ENCODE assay signal across 14 cellular contexts in genomic region chr2:197851451-197851850, GRCh38. TPM values are rescaled to one million over a fixed set of nuclear protein-coding genes. Genes with fewer than 3 reads are reported as not detected.
A peak's percentile ranks its signal among the peaks of the same experiment; 100 is the strongest.
DNase-seq lines count a peak whose midpoint lies in the region; ATAC-seq and TF ChIP-seq lines count a peak whose summit lies in the region.
"Had no signal": no experiment of that assay in that cellular context is flagged by ENCODE, and none has a peak within 500 bp of the region (broad histone marks: within the 10 kb centered on the region; RNA-seq: fewer than 3 reads in every experiment).

No MANE protein-coding gene starts in this region.

- DNase-seq in activated naive CD4-positive, alpha-beta T cell (lab: John Stamatoyannopoulos, UW) = no peak
- peak in 1 of 2 experiments; percentile 14 for DNase-seq in HL-60 (ENCODE audit: low read depth in 1 of 2, low spot score in 1 of 2)
- DNase-seq in astrocyte of the cerebellum (ENCODE audit: low read depth) = no peak
- no peak for DNase-seq in smooth muscle cell (lab: John Stamatoyannopoulos, UW; ENCODE audit: unreplicated experiment)
- DNase-seq in progenitor cell of endocrine pancreas (ENCODE audit: low spot score, unreplicated experiment) = no peak
- DNase-seq: activated T-cell treated with anti-CD3 and anti-CD28 coated beads, Interleukin-2, amount 50 U/mL, for 4 hours; NCI-H446; stimulated activated CD4-positive, alpha-beta T cell treated with anti-CD3 and anti-CD28 coated beads, Interleukin-12 subunit alpha, Interleukin-12 subunit beta, amount 100 ng/mL, for 4 hours; stimulated activated naive CD4-positive, alpha-beta T cell; T-helper 9 cell had no signal

- no peak overlapping the region for H3K9ac ChIP-seq in smooth muscle cell (ENCODE audit: low read depth)

- 82% methylated on average over 1 of the region's 1 CpG for WGBS in smooth muscle cell (ENCODE audit: low lambda C conversion rate)

- peak overlapping the region; percentile 14 for H3K4me2 ChIP-seq in smooth muscle cell

- no peaks in the 10 kb centered on the region for H4K20me1 ChIP-seq in smooth muscle cell (ENCODE audit: low read depth)

- H3K4me3 Mint-ChIP-seq in activated naive CD4-positive, alpha-beta T cell treated with anti-CD3 and anti-CD28 coated beads, Interleukin-2, amount 50 U/mL, for 24 hours = no peak overlapping the region
- no peak overlapping the region for H3K4me3 Mint-ChIP-seq in progenitor cell of endocrine pancreas (ENCODE audit: low read depth)
- H3K4me3 Mint-ChIP-seq: activated T-cell treated with anti-CD3 and anti-CD28 coated beads, Interleukin-2, amount 50 U/mL, for 4 hours; B cell had no signal

- in situ Hi-C loops in astrocyte of the cerebellum (cut with HindIII; ENCODE audit: low sequenced_read_pairs) = loop anchor here (5.0 kb wide), 1 partner anchor 34 kb away; no protein-coding TSS in a partner anchor

- no peak overlapping the region for H2AFZ ChIP-seq in smooth muscle cell (ENCODE audit: low read depth)

- H3K4me1 Mint-ChIP-seq in activated naive CD4-positive, alpha-beta T cell treated with anti-CD3 and anti-CD28 coated beads, Interleukin-2, amount 50 U/mL, for 24 hours = peaks cover 96% of the 10 kb centered on the region
- peaks cover 41% of the 10 kb centered on the region for H3K4me1 Mint-ChIP-seq in progenitor cell of endocrine pancreas (ENCODE audit: low read depth)
- H3K4me1 Mint-ChIP-seq: B cell had no signal

- no peaks in the 10 kb centered on the region for H3K9me3 ChIP-seq in smooth muscle cell (replicated peaks; ENCODE audit: low read depth)

- H3K36me3 Mint-ChIP-seq in activated naive CD4-positive, alpha-beta T cell treated with anti-CD3 and anti-CD28 coated beads, Interleukin-2, amount 50 U/mL, for 24 hours = peaks cover 3% of the 10 kb centered on the region
- peaks cover 1% of the 10 kb centered on the region for H3K36me3 Mint-ChIP-seq in progenitor cell of endocrine pancreas (ENCODE audit: insufficient read depth)

- no peaks in the 10 kb centered on the region for H3K9me3 Mint-ChIP-seq in activated naive CD4-positive, alpha-beta T cell treated with anti-CD3 and anti-CD28 coated beads, Interleukin-2, amount 50 U/mL, for 24 hours
- H3K9me3 Mint-ChIP-seq in progenitor cell of endocrine pancreas (ENCODE audit: low read depth) = no peaks in the 10 kb centered on the region
- H3K9me3 Mint-ChIP-seq: activated T-cell treated with anti-CD3 and anti-CD28 coated beads, Interleukin-2, amount 50 U/mL, for 4 hours had no signal

- H3K4me1 ChIP-seq in smooth muscle cell (ENCODE audit: low read depth) = no peaks in the 10 kb centered on the region

- H3K36me3 ChIP-seq in smooth muscle cell (ENCODE audit: low read depth) = no peaks in the 10 kb centered on the region

- ATAC-seq in HG02870 (IDR thresholded peaks at IDR 0.05; ENCODE audit: unreplicated experiment) (no peak), esophagus mucosa (no peak)
- ATAC-seq: activated T-cell treated with anti-CD3 and anti-CD28 coated beads, Interleukin-2, amount 50 U/mL, for 4 hours had no signal

- H3K27ac Mint-ChIP-seq in activated naive CD4-positive, alpha-beta T cell treated with anti-CD3 and anti-CD28 coated beads, Interleukin-2, amount 50 U/mL, for 24 hours = peak overlapping the region; percentile 78
- H3K27ac Mint-ChIP-seq in progenitor cell of endocrine pancreas = no peak overlapping the region
- H3K27ac Mint-ChIP-seq: B cell had no signal

- no peaks in the 10 kb centered on the region for H3K27me3 Mint-ChIP-seq in activated naive CD4-positive, alpha-beta T cell treated with anti-CD3 and anti-CD28 coated beads, Interleukin-2, amount 50 U/mL, for 24 hours
- no peaks in the 10 kb centered on the region for H3K27me3 Mint-ChIP-seq in progenitor cell of endocrine pancreas

- H3K4me3 ChIP-seq in HL-60 (replicated peaks; ENCODE audit: insufficient read depth, low read length) (no peak overlapping the region), astrocyte of the cerebellum (ENCODE audit: low read depth, low read length) (no peak overlapping the region), smooth muscle cell (no peak overlapping the region)

- no peaks in the 10 kb centered on the region for H3F3A ChIP-seq in smooth muscle cell (ENCODE audit: low read depth)

- H3K27ac ChIP-seq in HL-60 (replicated peaks) (no peak overlapping the region), smooth muscle cell (ENCODE audit: low read depth) (no peak overlapping the region)

- H3K79me2 ChIP-seq in smooth muscle cell (ENCODE audit: low read depth) = no peaks in the 10 kb centered on the region

- no peaks in the 10 kb centered on the region for H3K27me3 ChIP-seq in HL-60 (ENCODE audit: insufficient read depth, poor library complexity, severe bottlenecking)
- H3K27me3 ChIP-seq in smooth muscle cell (ENCODE audit: low read depth) = no peaks in the 10 kb centered on the region

- TF ChIP-seq CTCF in HL-60 (IDR thresholded peaks at IDR 0.05; ENCODE audit: insufficient read depth, low read length) (peak; percentile 8), astrocyte of the cerebellum (IDR thresholded peaks at IDR 0.05; ENCODE audit: low read depth, low read length, missing control alignments) (peak; percentile 22), smooth muscle cell (IDR thresholded peaks at IDR 0.05; ENCODE audit: borderline replicate concordance, insufficient read depth, poor library complexity, severe bottlenecking) (no peak), progenitor cell of endocrine pancreas (IDR thresholded peaks at IDR 0.05; ENCODE audit: unreplicated experiment) (no peak)

RNA-seq across cellular contexts. Expression of gene PLCL1, which starts 47.1 kb away (rescaled TPM):
- total RNA-seq in smooth muscle cell (1.3 and 2.0 TPM in 2 replicates), progenitor cell of endocrine pancreas (41.1 and 48.3 TPM in 2 replicates), esophagus mucosa (0.20 TPM)
- 0.64 and 0.87 TPM in 2 replicates for polyA plus RNA-seq in smooth muscle cell

Comparison
In these comparisons a context has a peak if more than half of its experiments do, and no peak if none do; other contexts are left out.
1. CTCF ChIP-seq: peak in HL-60 (single experiment) and astrocyte of the cerebellum (single experiment); none in smooth muscle cell (single experiment) and progenitor cell of endocrine pancreas (single experiment).
2. RNA of gene PLCL1, which starts 47.1 kb away (total RNA-seq): 41.1 to 48.3 TPM in progenitor cell of endocrine pancreas; 1.3 to 2.0 TPM in smooth muscle cell and 0.20 TPM in esophagus mucosa (single experiment); every median in the first group is over 10 times any median in the second.